Comparison of ENCODE assay signal across 14 cellular contexts in the genomic region with DNA sequence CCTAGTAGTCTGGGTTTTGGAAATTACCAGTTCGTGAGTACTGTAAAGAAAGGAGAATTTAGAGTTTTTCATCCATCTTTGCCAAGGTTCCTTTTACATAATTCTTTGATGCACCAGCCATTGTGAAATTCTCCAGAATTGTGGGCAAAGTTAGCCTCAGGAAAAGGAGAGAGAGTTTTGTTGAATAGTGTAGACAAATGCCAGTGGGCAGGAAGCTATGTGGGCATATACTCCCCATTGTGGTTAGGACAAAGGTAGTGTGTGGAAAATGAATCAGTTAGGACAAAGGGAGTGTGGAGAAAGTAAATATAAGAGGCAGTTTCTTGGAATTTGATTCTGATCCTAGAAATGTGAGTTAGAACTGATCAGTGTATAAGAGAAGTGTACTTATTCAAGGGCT.
DNase-seq lines count a peak whose midpoint lies in the region; ATAC-seq and TF ChIP-seq lines count a peak whose summit lies in the region.
"Had no signal": no experiment of that assay in that cellular context is flagged by ENCODE, and none has a peak within 500 bp of the region (broad histone marks: within the 10 kb centered on the region; RNA-seq: fewer than 3 reads in every experiment).

No MANE protein-coding gene starts in this region.

- H3K9me3 ChIP-seq in BE2C: no peaks in the 10 kb centered on the region

- no peak for ATAC-seq in HG02884 (IDR thresholded peaks at IDR 0.05; ENCODE audit: unreplicated experiment)
- ATAC-seq: esophagus mucosa, SK-N-SH treated with all-trans-retinoic acid at 6 μM for 48 hours had no signal

- intact Hi-C loops in activated T-helper 2 cell treated with anti-CD3 and anti-CD28 coated beads, Interferon-gamma antibody, Interleukin-2, Interleukin-4, amounts not matched to agents 10 μg/mL and 5 μg/mL and 100 μg/mL, durations not matched to agents 14 hours and 24 hours and 36 hours (cut with micrococcal nuclease): no loop called here

- no peaks in the 10 kb centered on the region for H3K36me3 ChIP-seq in BE2C

- no peaks in the 10 kb centered on the region for H3K27me3 ChIP-seq in BE2C

- H3K4me1 ChIP-seq in BE2C: no peaks in the 10 kb centered on the region

- no peaks in the 10 kb centered on the region for H3K9me3 Mint-ChIP-seq in activated T-helper 2 cell treated with anti-CD3 and anti-CD28 coated beads, Interferon-gamma antibody, Interleukin-2, Interleukin-4, amounts not matched to agents 10 μg/mL and 5 μg/mL and 100 μg/mL, durations not matched to agents 14 hours and 24 hours and 36 hours
- H3K9me3 Mint-ChIP-seq: activated naive CD4-positive, alpha-beta T cell treated with anti-CD3 and anti-CD28 coated beads, Interleukin-2, amount 10 ng/mL, durations not matched to agents 7 days and 5 days; CD4-positive, alpha-beta memory T cell; stimulated activated naive CD8-positive, alpha-beta T cell treated with anti-CD3 and anti-CD28 coated beads, Interleukin-15, Interleukin-2, amounts not matched to agents 100 ng/mL and 50 ng/mL, for 24 hours had no signal

- no peak for TF ChIP-seq CTCF in BE2C (IDR thresholded peaks at IDR 0.05; ENCODE audit: low read depth, low read length)

- no peak overlapping the region for H3K27ac Mint-ChIP-seq in activated T-helper 2 cell treated with anti-CD3 and anti-CD28 coated beads, Interferon-gamma antibody, Interleukin-2, Interleukin-4, amounts not matched to agents 10 μg/mL and 5 μg/mL and 100 μg/mL, durations not matched to agents 14 hours and 24 hours and 36 hours
- H3K27ac Mint-ChIP-seq: activated naive CD4-positive, alpha-beta T cell treated with anti-CD3 and anti-CD28 coated beads, Interleukin-2, amount 10 ng/mL, durations not matched to agents 7 days and 5 days; stimulated activated naive CD8-positive, alpha-beta T cell treated with anti-CD3 and anti-CD28 coated beads, Interleukin-15, Interleukin-2, amounts not matched to agents 100 ng/mL and 50 ng/mL, for 24 hours had no signal

- no peaks in the 10 kb centered on the region for H3K27me3 Mint-ChIP-seq in activated T-helper 2 cell treated with anti-CD3 and anti-CD28 coated beads, Interferon-gamma antibody, Interleukin-2, Interleukin-4, amounts not matched to agents 10 μg/mL and 5 μg/mL and 100 μg/mL, durations not matched to agents 14 hours and 24 hours and 36 hours (ENCODE audit: low read depth)
- H3K27me3 Mint-ChIP-seq: activated naive CD4-positive, alpha-beta T cell treated with anti-CD3 and anti-CD28 coated beads, Interleukin-2, amount 10 ng/mL, durations not matched to agents 7 days and 5 days; CD4-positive, alpha-beta memory T cell; stimulated activated naive CD8-positive, alpha-beta T cell treated with anti-CD3 and anti-CD28 coated beads, Interleukin-15, Interleukin-2, amounts not matched to agents 100 ng/mL and 50 ng/mL, for 24 hours had no signal

- peaks cover 10% of the 10 kb centered on the region for H3K4me1 Mint-ChIP-seq in activated T-helper 2 cell treated with anti-CD3 and anti-CD28 coated beads, Interferon-gamma antibody, Interleukin-2, Interleukin-4, amounts not matched to agents 10 μg/mL and 5 μg/mL and 100 μg/mL, durations not matched to agents 14 hours and 24 hours and 36 hours (ENCODE audit: low read depth)

- no peak overlapping the region for H3K4me3 ChIP-seq in BE2C (ENCODE audit: low read depth, low read length)

- H3K4me3 Mint-ChIP-seq in activated T-helper 2 cell treated with anti-CD3 and anti-CD28 coated beads, Interferon-gamma antibody, Interleukin-2, Interleukin-4, amounts not matched to agents 10 μg/mL and 5 μg/mL and 100 μg/mL, durations not matched to agents 14 hours and 24 hours and 36 hours (ENCODE audit: low read depth): no peak overlapping the region
- H3K4me3 Mint-ChIP-seq: activated naive CD4-positive, alpha-beta T cell treated with anti-CD3 and anti-CD28 coated beads, Interleukin-2, amount 10 ng/mL, durations not matched to agents 7 days and 5 days; CD4-positive, alpha-beta memory T cell; stimulated activated naive CD8-positive, alpha-beta T cell treated with anti-CD3 and anti-CD28 coated beads, Interleukin-15, Interleukin-2, amounts not matched to agents 100 ng/mL and 50 ng/mL, for 24 hours had no signal

- H3K36me3 Mint-ChIP-seq in activated T-helper 2 cell treated with anti-CD3 and anti-CD28 coated beads, Interferon-gamma antibody, Interleukin-2, Interleukin-4, amounts not matched to agents 10 μg/mL and 5 μg/mL and 100 μg/mL, durations not matched to agents 14 hours and 24 hours and 36 hours (ENCODE audit: low read depth): no peaks in the 10 kb centered on the region

- DNase-seq in H4 (ENCODE audit: low spot score) (peak; percentile 78), RPMI7951 (ENCODE audit: low read depth) (peak; percentile 78), dermis blood vessel endothelial cell (peak; percentile 16), myocyte (ENCODE audit: low read depth) (peak; percentile 19), BE2C (no peak)
- no peak for DNase-seq in activated T-helper 2 cell treated with anti-CD3 and anti-CD28 coated beads, Interferon-gamma antibody, Interleukin-2, Interleukin-4, amounts not matched to agents 10 μg/mL and 5 μg/mL and 100 μg/mL, durations not matched to agents 14 hours and 24 hours and 36 hours (ENCODE audit: low spot score)
- DNase-seq in activated CD4-positive, alpha-beta T cell treated with anti-CD3 and anti-CD28 coated beads, Interleukin-2, amount 50 U/mL, for 4 hours: no peak
- DNase-seq: activated naive CD4-positive, alpha-beta T cell treated with anti-CD3 and anti-CD28 coated beads, Interleukin-2, amount 10 ng/mL, durations not matched to agents 7 days and 5 days; CD4-positive, alpha-beta memory T cell; GF-D8 had no signal

Comparison
In these comparisons a context has a peak if more than half of its experiments do, and no peak if none do; other contexts are left out.
1. DNase-seq: peak in H4 (single experiment), RPMI7951 (single experiment), dermis blood vessel endothelial cell (single experiment) and myocyte (single experiment); none in BE2C (single experiment), activated T-helper 2 cell treated with anti-CD3 and anti-CD28 coated beads, Interferon-gamma antibody, Interleukin-2, Interleukin-4, amounts not matched to agents 10 μg/mL and 5 μg/mL and 100 μg/mL, durations not matched to agents 14 hours and 24 hours and 36 hours (single experiment) and activated CD4-positive, alpha-beta T cell treated with anti-CD3 and anti-CD28 coated beads, Interleukin-2, amount 50 U/mL, for 4 hours (0 of 2).